Comparison of ENCODE assay signal across 9 cellular contexts in genomic region chr6:168865-169455, GRCh38.
A peak's percentile ranks its signal among the peaks of the same experiment; 100 is the strongest.
DNase-seq lines count a peak whose midpoint lies in the region; ATAC-seq, FAIRE-seq and TF ChIP-seq lines count a peak whose summit lies in the region.
"Had no signal": no experiment of that assay in that cellular context is flagged by ENCODE, and none has a peak within 500 bp of the region (broad histone marks: within the 10 kb centered on the region; RNA-seq: fewer than 3 reads in every experiment).

No MANE protein-coding gene starts in this region.

- H3K4me1 Mint-ChIP-seq in mesothelial cell of epicardium, result no peaks in the 10 kb centered on the region
- H3K4me1 Mint-ChIP-seq: central memory CD8-positive, alpha-beta T cell had no signal

- H3K27ac Mint-ChIP-seq in mesothelial cell of epicardium, result no peak overlapping the region

- H3K9me3 ChIP-seq in AG04450 (ENCODE audit: control insufficient read depth, insufficient read depth, low read length), result no peaks in the 10 kb centered on the region

- peak; percentile 10 for FAIRE-seq in colon (lab: Jason Lieb, UNC)

- H3K27me3 ChIP-seq in AG04450 (ENCODE audit: control insufficient read depth, insufficient read depth, low read length), result no peaks in the 10 kb centered on the region

- TF ChIP-seq CTCF in AG04450 (IDR thresholded peaks at IDR 0.05; ENCODE audit: low read depth, low read length) (peak; percentile 66), GM13977 (IDR thresholded peaks at IDR 0.05; ENCODE audit: extremely low read depth, insufficient read depth, missing control alignments) (peak; percentile 47), mesothelial cell of epicardium (IDR thresholded peaks at IDR 0.05; ENCODE audit: unreplicated experiment) (peak; percentile 83)

- no peak overlapping the region for H3K4me3 Mint-ChIP-seq in mesothelial cell of epicardium
- H3K4me3 Mint-ChIP-seq: central memory CD8-positive, alpha-beta T cell had no signal

- H3K27me3 Mint-ChIP-seq in mesothelial cell of epicardium (ENCODE audit: low read depth), result peaks cover 31% of the 10 kb centered on the region

- POLR2A ChIA-PET in AG04450 (lab: Yijun Ruan, JAX), result no interaction called here

- in situ Hi-C loops in GM13977 (cut with MboI; ENCODE audit: low pct_unique_long_range_greater_than_20kb, low sequenced_read_pairs, unreplicated experiment), result no loop called here

- no peak overlapping the region for H3K27ac ChIP-seq in AG04450 (ENCODE audit: low read depth, low read length)

- H3K9me3 Mint-ChIP-seq in mesothelial cell of epicardium, result peaks cover 6% of the 10 kb centered on the region
- H3K9me3 Mint-ChIP-seq: central memory CD8-positive, alpha-beta T cell had no signal

- H3K4me3 ChIP-seq in AG04450 (ENCODE audit: low read depth, low read length), result no peak overlapping the region

- H3K36me3 Mint-ChIP-seq in mesothelial cell of epicardium, result no peaks in the 10 kb centered on the region

- ATAC-seq in GM18907 (IDR thresholded peaks at IDR 0.05; ENCODE audit: unreplicated experiment) (no peak), GM19397 (IDR thresholded peaks at IDR 0.05; ENCODE audit: unreplicated experiment) (no peak), HG02678 (IDR thresholded peaks at IDR 0.05; ENCODE audit: unreplicated experiment) (no peak)

- DNase-seq in AG04450 (ENCODE audit: low read depth, low spot score), result no peak
- DNase-seq in GM13977 (ENCODE audit: low spot score), result peak; percentile 43
- DNase-seq in NCI-H748 treated with DMSO at 0.1 percent for 48 hours (lab: John Stamatoyannopoulos, UW), result peak; percentile 66
- DNase-seq in mesothelial cell of epicardium (ENCODE audit: low spot score in 2 of 2, unreplicated experiment in 2 of 2), result no peak

- CTCF ChIA-PET in AG04450 (lab: Charles Lee), result interaction anchor here (0.6 to 1.8 kb wide), 10 partner anchors 10 to 605 kb away, joined by 3 to 5 read pairs (median 3); no protein-coding TSS in a partner anchor

Comparison
In these comparisons a context has a peak if more than half of its experiments do, and no peak if none do; other contexts are left out.
1. DNase-seq: peak in GM13977 (single experiment) and NCI-H748 treated with DMSO at 0.1 percent for 48 hours (single experiment); none in AG04450 (single experiment) and mesothelial cell of epicardium (0 of 2).
2. Peak in every context shown above with its lines, with median percentiles within 50 percentile points of each other: CTCF ChIP-seq.